Comparison of ENCODE assay signal across 32 cellular contexts in genomic region chr5:93557205-93557604, GRCh38. TPM values are rescaled to one million over a fixed set of nuclear protein-coding genes. Genes with fewer than 3 reads are reported as not detected.
"Had no signal": no experiment of that assay in that cellular context is flagged by ENCODE, and none has a peak within 500 bp of the region (broad histone marks: within the 10 kb centered on the region; RNA-seq: fewer than 3 reads in every experiment).

No MANE protein-coding gene starts in this region.

- H3K9me3 ChIP-seq: adrenal gland, ascending aorta, body of pancreas, breast epithelium had no signal

- DNase-seq: activated effector memory CD4-positive, alpha-beta T cell treated with anti-CD3 and anti-CD28 coated beads, Interleukin-2, amount 50 U/mL, for 16 hours; activated effector memory CD4-positive, alpha-beta T cell treated with Interleukin-2 at 50 U/mL for 16 hours; activated gamma-delta T cell; activated gamma-delta T cell treated with Interleukin-2 at 50 U/mL for 16 hours; activated naive CD4-positive, alpha-beta T cell; activated naive CD4-positive, alpha-beta T cell treated with anti-CD3 and anti-CD28 coated beads for 36 hours; activated naive CD4-positive, alpha-beta T cell treated with anti-CD3 and anti-CD28 coated beads, Interleukin-2, amount 10 ng/mL, durations not matched to agents 7 days and 5 days; activated naive CD4-positive, alpha-beta T cell treated with anti-CD3 and anti-CD28 coated beads, Interleukin-2, amount 50 U/mL, for 16 hours; activated naive CD4-positive, alpha-beta T cell treated with Interleukin-2 at 50 U/mL for 16 hours; activated naive CD8-positive, alpha-beta T cell treated with anti-CD3 and anti-CD28 coated beads for 36 hours; activated naive CD8-positive, alpha-beta T cell treated with anti-CD3 and anti-CD28 coated beads, Interleukin-2, amount 10 ng/mL, durations not matched to agents 7 days and 5 days; activated naive CD8-positive, alpha-beta T cell treated with anti-CD3 and anti-CD28 coated beads, Interleukin-2, amount 50 U/mL, for 24 hours; activated T-cell treated with anti-CD3 and anti-CD28 coated beads, Interleukin-2, amount 50 U/mL, for 4 hours; activated T-cell treated with anti-CD3 and anti-CD28 coated beads, Interleukin-2, amount 50 U/mL, for 48 hours; activated T-cell treated with anti-CD3 and anti-CD28 coated beads, Interleukin-2, amount 50 U/mL, for 72 hours; adrenal gland; amniotic stem cell; amygdala; anterior cingulate cortex; aorta; body of pancreas; brain microvascular endothelial cell; caudate nucleus; central memory CD4-positive, alpha-beta T cell; cerebellar nuclear complex had no signal

- H3K36me3 ChIP-seq: adrenal gland, ascending aorta, breast epithelium, cardiac muscle cell had no signal

- H3K4me1 ChIP-seq: adrenal gland, ascending aorta, body of pancreas, breast epithelium had no signal

- H3K27me3 ChIP-seq: adrenal gland, ascending aorta, body of pancreas, brain microvascular endothelial cell, breast epithelium had no signal

- H3K4me3 ChIP-seq: adrenal gland, ascending aorta, body of pancreas, breast epithelium, cardiac muscle cell had no signal

- ATAC-seq: activated naive CD4-positive, alpha-beta T cell treated with anti-CD3 and anti-CD28 coated beads, Interleukin-2, amount 50 U/mL, for 72 hours; activated naive CD8-positive, alpha-beta T cell treated with anti-CD3 and anti-CD28 coated beads, Interleukin-2, amount 50 U/mL, for 24 hours; activated T-cell treated with anti-CD3 and anti-CD28 coated beads, Interleukin-2, amount 50 U/mL, for 4 hours; activated T-cell treated with anti-CD3 and anti-CD28 coated beads, Interleukin-2, amount 50 U/mL, for 72 hours; activated T-helper 17 cell treated with anti-CD3 and anti-CD28 coated beads, Interleukin-2, amount 50 U/mL, for 72 hours; body of pancreas had no signal

- H3K27ac ChIP-seq: adrenal gland, ascending aorta, body of pancreas, brain microvascular endothelial cell, breast epithelium, cardiac muscle cell had no signal

RNA-seq across cellular contexts. Expression of gene NR2F1-AS1, which starts 23.8 kb away (rescaled TPM):
- total RNA-seq: activated naive CD4-positive, alpha-beta T cell treated with anti-CD3 and anti-CD28 coated beads for 36 hours; activated naive CD4-positive, alpha-beta T cell treated with anti-CD3 and anti-CD28 coated beads, Interleukin-2, amount 50 U/mL, for 72 hours; activated naive CD8-positive, alpha-beta T cell treated with anti-CD3 and anti-CD28 coated beads for 36 hours; activated naive CD8-positive, alpha-beta T cell treated with anti-CD3 and anti-CD28 coated beads, Interleukin-2, amount 10 ng/mL, durations not matched to agents 7 days and 5 days; activated T-cell treated with anti-CD3 and anti-CD28 coated beads, Interleukin-2, amount 50 U/mL, for 4 hours; activated T-helper 1 cell treated with anti-CD3 and anti-CD28 coated beads, Interleukin-12 subunit alpha, Interleukin-12 subunit beta, Interleukin-2, Interleukin-4 antibody, amounts not matched to agents 30 ng/mL and 10 ng/mL and 1 ng/mL, durations not matched to agents 14 hours and 24 hours and 36 hours; activated T-helper 17 cell treated with anti-CD3 and anti-CD28 coated beads, Interleukin-2, amount 50 U/mL, for 72 hours; activated T-helper 2 cell treated with anti-CD3 and anti-CD28 coated beads, Interferon-gamma antibody, Interleukin-2, Interleukin-4, amounts not matched to agents 10 μg/mL and 5 μg/mL and 100 μg/mL, durations not matched to agents 14 hours and 24 hours and 36 hours had no signal

RNA-seq across cellular contexts. Expression of gene NR2F1, which starts 25.8 kb away (rescaled TPM):
- total RNA-seq: activated naive CD4-positive, alpha-beta T cell treated with anti-CD3 and anti-CD28 coated beads for 36 hours; activated naive CD4-positive, alpha-beta T cell treated with anti-CD3 and anti-CD28 coated beads, Interleukin-2, amount 50 U/mL, for 72 hours; activated naive CD8-positive, alpha-beta T cell treated with anti-CD3 and anti-CD28 coated beads for 36 hours; activated naive CD8-positive, alpha-beta T cell treated with anti-CD3 and anti-CD28 coated beads, Interleukin-2, amount 10 ng/mL, durations not matched to agents 7 days and 5 days; activated T-cell treated with anti-CD3 and anti-CD28 coated beads, Interleukin-2, amount 50 U/mL, for 72 hours; activated T-helper 1 cell treated with anti-CD3 and anti-CD28 coated beads, Interleukin-12 subunit alpha, Interleukin-12 subunit beta, Interleukin-2, Interleukin-4 antibody, amounts not matched to agents 30 ng/mL and 10 ng/mL and 1 ng/mL, durations not matched to agents 14 hours and 24 hours and 36 hours; activated T-helper 17 cell treated with anti-CD3 and anti-CD28 coated beads, Interleukin-2, amount 50 U/mL, for 72 hours; activated T-helper 2 cell treated with anti-CD3 and anti-CD28 coated beads, Interferon-gamma antibody, Interleukin-2, Interleukin-4, amounts not matched to agents 10 μg/mL and 5 μg/mL and 100 μg/mL, durations not matched to agents 14 hours and 24 hours and 36 hours had no signal
